8 cellular contexts compared by ENCODE assay signal in genomic region chr22:24424001-24424900, GRCh38. TPM values are rescaled to one million over a fixed set of nuclear protein-coding genes. Genes with fewer than 3 reads are reported as not detected.
DNase-seq lines count a peak whose midpoint lies in the region; ATAC-seq and TF ChIP-seq lines count a peak whose summit lies in the region.

No MANE protein-coding gene starts in this region.

- H3K9me3 ChIP-seq in sigmoid colon: no peaks in the 10 kb centered on the region

- H3K27me3 Mint-ChIP-seq in activated T-cell treated with anti-CD3 and anti-CD28 coated beads, Interleukin-2, amount 50 U/mL, for 4 hours (ENCODE audit: low read depth): no peaks in the 10 kb centered on the region
- peaks cover 34% of the 10 kb centered on the region for H3K27me3 Mint-ChIP-seq in glutamatergic neuron (ENCODE audit: unreplicated experiment)

- TF ChIP-seq EP300 in sigmoid colon (IDR thresholded peaks at IDR 0.05): no peak

- no peaks in the 10 kb centered on the region for H3K9me3 Mint-ChIP-seq in activated T-cell treated with anti-CD3 and anti-CD28 coated beads, Interleukin-2, amount 50 U/mL, for 4 hours
- peaks cover 19% of the 10 kb centered on the region for H3K9me3 Mint-ChIP-seq in glutamatergic neuron (ENCODE audit: unreplicated experiment)

- H3K4me1 ChIP-seq in sigmoid colon: peaks cover 0 to 17% (median 15%) of the 10 kb centered on the region in 4 donors

- H3K4me3 Mint-ChIP-seq in activated T-cell treated with anti-CD3 and anti-CD28 coated beads, Interleukin-2, amount 50 U/mL, for 4 hours: peak overlapping the region; percentile 83
- peak overlapping the region; percentile 72 for H3K4me3 Mint-ChIP-seq in glutamatergic neuron (ENCODE audit: unreplicated experiment)

- intact Hi-C loops in sigmoid colon (cut with DNase I): loop anchor here (5.0 to 10.0 kb wide), 2 partner anchors 98 to 331 kb away; no protein-coding TSS in a partner anchor

- H3K27me3 ChIP-seq in sigmoid colon: peaks cover 4 to 43% (median 20%) of the 10 kb centered on the region in 3 donors

- peak; percentile 38 for DNase-seq in DMS53 (lab: John Stamatoyannopoulos, UW)
- DNase-seq in DMS53 treated with DMSO at 0.1 percent for 48 hours (lab: John Stamatoyannopoulos, UW; ENCODE audit: unreplicated experiment): no peak
- peak; percentile 38 for DNase-seq in activated T-cell treated with anti-CD3 and anti-CD28 coated beads, Interleukin-2, amount 50 U/mL, for 4 hours
- peak; percentile 42 for DNase-seq in glutamatergic neuron
- no peak for DNase-seq in sigmoid colon
- no peak for DNase-seq in AML-193 (lab: John Stamatoyannopoulos, UW)
- no peak for DNase-seq in DMS79 treated with DMSO at 0.1 percent for 48 hours (lab: John Stamatoyannopoulos, UW)
- no peak for DNase-seq in NCI-H1436 treated with DMSO at 0.1 percent for 48 hours (lab: John Stamatoyannopoulos, UW)

- peaks cover 35% of the 10 kb centered on the region for H3K4me1 Mint-ChIP-seq in activated T-cell treated with anti-CD3 and anti-CD28 coated beads, Interleukin-2, amount 50 U/mL, for 4 hours (ENCODE audit: low read depth)
- H3K4me1 Mint-ChIP-seq in glutamatergic neuron (ENCODE audit: low read depth, unreplicated experiment): peaks cover 13% of the 10 kb centered on the region

- no peaks in the 10 kb centered on the region for H3K36me3 Mint-ChIP-seq in activated T-cell treated with anti-CD3 and anti-CD28 coated beads, Interleukin-2, amount 50 U/mL, for 4 hours (ENCODE audit: insufficient read depth)
- peaks cover 7% of the 10 kb centered on the region for H3K36me3 Mint-ChIP-seq in glutamatergic neuron (ENCODE audit: unreplicated experiment)

- peak; percentile 35 to 36 for ATAC-seq in activated T-cell treated with anti-CD3 and anti-CD28 coated beads, Interleukin-2, amount 50 U/mL, for 4 hours

- H3K4me3 ChIP-seq in sigmoid colon: peak overlapping the region; percentile 16 to 55 (median 47)

- no peak for TF ChIP-seq POLR2A in sigmoid colon (IDR thresholded peaks at IDR 0.05)

- 8 to 11% methylated on average over 105 of the region's 105 CpGs for WGBS in sigmoid colon, 2 donors

- TF ChIP-seq CTCF in glutamatergic neuron (IDR thresholded peaks at IDR 0.05; ENCODE audit: partially characterized antibody, unreplicated experiment) (peak; percentile 4), sigmoid colon (IDR thresholded peaks at IDR 0.05) (no peak)

- no peaks in the 10 kb centered on the region for H3K36me3 ChIP-seq in sigmoid colon

- H3K27ac ChIP-seq in sigmoid colon: peak overlapping the region in 2 of 4 donors; percentile 8 to 25

- no peak overlapping the region for H3K27ac Mint-ChIP-seq in glutamatergic neuron (ENCODE audit: unreplicated experiment)

RNA-seq across cellular contexts. Expression of gene ADORA2A, which starts 3.1 kb away (rescaled TPM):
- total RNA-seq in activated T-cell treated with anti-CD3 and anti-CD28 coated beads, Interleukin-2, amount 50 U/mL, for 4 hours: 10 to 100 TPM; 44.6 to 57.1 (median 51.1) TPM
- total RNA-seq in glutamatergic neuron (ENCODE audit: unreplicated experiment): 15.9 TPM
- 1 to 10 TPM; 2.1 to 5.3 (median 3.3) TPM for total RNA-seq in sigmoid colon
- 1 to 10 TPM; 1.2 to 9.3 (median 1.8) TPM for polyA plus RNA-seq in sigmoid colon

Comparison
In these comparisons a context has a peak if more than half of its experiments do, and no peak if none do; other contexts are left out.
1. DNase-seq: peak in DMS53 (single experiment), activated T-cell treated with anti-CD3 and anti-CD28 coated beads, Interleukin-2, amount 50 U/mL, for 4 hours (single experiment) and glutamatergic neuron (single experiment); none in DMS53 treated with DMSO at 0.1 percent for 48 hours (single experiment), sigmoid colon (single experiment), AML-193 (0 of 2), DMS79 treated with DMSO at 0.1 percent for 48 hours (single experiment) and NCI-H1436 treated with DMSO at 0.1 percent for 48 hours (single experiment).